8 cellular contexts compared by ENCODE assay signal in the genomic region with DNA sequence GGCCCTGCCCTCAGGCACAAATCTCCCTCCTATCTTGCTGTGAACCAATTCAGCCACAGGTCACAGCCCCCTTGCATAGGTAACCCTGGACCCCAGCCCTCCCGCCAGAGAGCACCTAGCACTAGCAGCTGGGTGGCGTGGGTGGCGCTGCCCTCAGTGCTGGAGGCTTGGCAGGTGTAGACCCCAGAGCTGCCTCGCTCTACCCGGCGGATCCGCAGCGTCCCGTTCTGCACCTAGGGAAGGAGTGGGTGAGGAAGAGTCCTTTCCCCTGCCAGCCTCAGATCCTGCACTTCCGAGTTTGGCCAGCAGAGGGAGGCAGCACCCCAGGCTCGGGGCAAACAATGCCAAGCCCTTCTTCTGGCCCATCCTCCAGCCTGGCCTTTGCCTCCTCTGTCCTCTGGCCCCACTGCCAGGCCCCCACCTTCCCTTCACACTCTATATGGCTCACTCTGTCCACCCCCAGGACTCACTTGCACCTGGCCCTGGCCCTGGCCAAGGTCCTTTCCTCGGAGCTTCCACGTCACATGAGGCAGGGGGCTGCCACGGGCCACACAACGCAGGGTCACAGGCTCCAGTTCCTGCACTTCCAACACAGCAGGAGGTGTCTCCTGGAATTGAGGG. TPM values are rescaled to one million over a fixed set of nuclear protein-coding genes. Genes with fewer than 3 reads are reported as not detected.
A peak's percentile ranks its signal among the peaks of the same experiment; 100 is the strongest.
DNase-seq lines count a peak whose midpoint lies in the region; ATAC-seq and TF ChIP-seq lines count a peak whose summit lies in the region.

No MANE protein-coding gene starts in this region.

- H3K79me2 ChIP-seq in smooth muscle cell (ENCODE audit: low read depth), result no peaks in the 10 kb centered on the region

- H3K36me3 ChIP-seq in right atrium auricular region (no peaks in the 10 kb centered on the region), smooth muscle cell (ENCODE audit: low read depth) (no peaks in the 10 kb centered on the region)

- no peak overlapping the region for H3K4me2 ChIP-seq in smooth muscle cell

- no peaks in the 10 kb centered on the region for H3K9me3 Mint-ChIP-seq in activated naive CD8-positive, alpha-beta T cell treated with anti-CD3 and anti-CD28 coated beads, Interleukin-2, amount 50 U/mL, for 24 hours

- WGBS in smooth muscle cell (ENCODE audit: low lambda C conversion rate), result 34% methylated on average over 15 of the region's 15 CpGs

- peak; percentile 59 for ATAC-seq in activated naive CD8-positive, alpha-beta T cell treated with anti-CD3 and anti-CD28 coated beads, Interleukin-2, amount 50 U/mL, for 24 hours
- ATAC-seq in GM21526 (IDR thresholded peaks at IDR 0.05; ENCODE audit: low FRiP score, unreplicated experiment), result no peak

- H4K20me1 ChIP-seq in smooth muscle cell (ENCODE audit: low read depth), result no peaks in the 10 kb centered on the region

- H3K27me3 ChIP-seq in right atrium auricular region (no peaks in the 10 kb centered on the region), smooth muscle cell (ENCODE audit: low read depth) (no peaks in the 10 kb centered on the region)

- no peaks in the 10 kb centered on the region for H3K36me3 Mint-ChIP-seq in activated naive CD8-positive, alpha-beta T cell treated with anti-CD3 and anti-CD28 coated beads, Interleukin-2, amount 50 U/mL, for 24 hours (ENCODE audit: low read depth)

- H3K4me1 ChIP-seq in right atrium auricular region, result peaks cover 0 to 28% of the 10 kb centered on the region in 2 donors
- H3K4me1 ChIP-seq in smooth muscle cell (ENCODE audit: low read depth), result peaks cover 29% of the 10 kb centered on the region

- H3K4me3 ChIP-seq in right atrium auricular region (no peak overlapping the region), smooth muscle cell (no peak overlapping the region)

- H3K27me3 Mint-ChIP-seq in activated naive CD8-positive, alpha-beta T cell treated with anti-CD3 and anti-CD28 coated beads, Interleukin-2, amount 50 U/mL, for 24 hours, result peaks cover 10% of the 10 kb centered on the region

- H2AFZ ChIP-seq in smooth muscle cell (ENCODE audit: low read depth), result no peak overlapping the region

- peaks cover 10% of the 10 kb centered on the region for H3K4me1 Mint-ChIP-seq in activated naive CD8-positive, alpha-beta T cell treated with anti-CD3 and anti-CD28 coated beads, Interleukin-2, amount 50 U/mL, for 24 hours

- DNase-seq in NCI-H187 (lab: John Stamatoyannopoulos, UW), result peak; percentile 51 to 73
- no peak for DNase-seq in NCI-H187 treated with DMSO at 0.1 percent for 48 hours (lab: John Stamatoyannopoulos, UW)
- peak; percentile 66 for DNase-seq in LoVo (ENCODE audit: low spot score)
- DNase-seq in T-helper 1 cell, result peak; percentile 56 to 81 (median 64)
- peak; percentile 86 for DNase-seq in activated naive CD8-positive, alpha-beta T cell treated with anti-CD3 and anti-CD28 coated beads, Interleukin-2, amount 50 U/mL, for 24 hours
- DNase-seq in right atrium auricular region (ENCODE audit: low spot score), result peak; percentile 79
- peak; percentile 39 for DNase-seq in smooth muscle cell (lab: John Stamatoyannopoulos, UW; ENCODE audit: unreplicated experiment)

- H3F3A ChIP-seq in smooth muscle cell (ENCODE audit: low read depth), result no peaks in the 10 kb centered on the region

- H3K9me3 ChIP-seq in right atrium auricular region (no peaks in the 10 kb centered on the region), smooth muscle cell (replicated peaks; ENCODE audit: low read depth) (no peaks in the 10 kb centered on the region)

- H3K27ac Mint-ChIP-seq in activated naive CD8-positive, alpha-beta T cell treated with anti-CD3 and anti-CD28 coated beads, Interleukin-2, amount 50 U/mL, for 24 hours, result no peak overlapping the region

- H3K27ac ChIP-seq in right atrium auricular region, result no peak overlapping the region
- H3K27ac ChIP-seq in smooth muscle cell (ENCODE audit: low read depth), result no peak overlapping the region

- peak; percentile 99 for TF ChIP-seq CTCF in right atrium auricular region (IDR thresholded peaks at IDR 0.05)
- peak; percentile 97 for TF ChIP-seq CTCF in smooth muscle cell (IDR thresholded peaks at IDR 0.05; ENCODE audit: borderline replicate concordance, insufficient read depth, poor library complexity, severe bottlenecking)

- no peak overlapping the region for H3K4me3 Mint-ChIP-seq in activated naive CD8-positive, alpha-beta T cell treated with anti-CD3 and anti-CD28 coated beads, Interleukin-2, amount 50 U/mL, for 24 hours

- H3K9ac ChIP-seq in smooth muscle cell (ENCODE audit: low read depth), result no peak overlapping the region

RNA-seq across cellular contexts. Expression of a gene that starts 9.0 kb away (rescaled TPM):
- total RNA-seq in right atrium auricular region (1 to 10 TPM; 2.0 to 5.4 TPM), smooth muscle cell (0.49 and 0.99 TPM in 2 replicates)
- polyA plus RNA-seq in smooth muscle cell, result 2.1 and 6.6 TPM in 2 replicates

RNA-seq across cellular contexts. Expression of a gene that starts 11.1 kb away (rescaled TPM):
- total RNA-seq in right atrium auricular region (100 to 1,000 TPM; 124 to 235 TPM), smooth muscle cell (390 and 408 TPM in 2 replicates)
- polyA plus RNA-seq in smooth muscle cell, result 1,005 and 1,171 TPM in 2 replicates

RNA-seq across cellular contexts. Expression of a gene that starts 17.6 kb away (rescaled TPM):
- not detected for total RNA-seq in right atrium auricular region
- 1.3 TPM in 1 of 2 replicates, not detected in the other for total RNA-seq in smooth muscle cell
- 1.8 and 2.1 TPM in 2 replicates for polyA plus RNA-seq in smooth muscle cell

RNA-seq across cellular contexts. Expression of a gene that starts 36.4 kb away (rescaled TPM):
- total RNA-seq in right atrium auricular region (1 to 10 TPM in 1 of 2 donors, under 1 TPM in 1; 0.86 to 1.3 TPM), smooth muscle cell (1.1 and 1.3 TPM in 2 replicates)
- 1.2 and 1.9 TPM in 2 replicates for polyA plus RNA-seq in smooth muscle cell
